Comparison of ENCODE assay signal across 8 cellular contexts in genomic region chr15:45279024-45279697, GRCh38.
A peak's percentile ranks its signal among the peaks of the same experiment; 100 is the strongest.
DNase-seq lines count a peak whose midpoint lies in the region; ATAC-seq and TF ChIP-seq lines count a peak whose summit lies in the region.

No MANE protein-coding gene starts in this region.

- ATAC-seq in GM19372 (IDR thresholded peaks at IDR 0.05; ENCODE audit: low read depth, unreplicated experiment) (peak; percentile 100), HG03521 (IDR thresholded peaks at IDR 0.05; ENCODE audit: unreplicated experiment) (peak; percentile 100)

- no peak for TF ChIP-seq CTCF in C4-2B (conservative IDR thresholded peaks at IDR 0.05)

- DNase-seq in NCI-H69 (lab: John Stamatoyannopoulos, UW) (peak; percentile 98), dedifferentiated amniotic fluid mesenchymal stem cell (ENCODE audit: extremely low spot score) (peak; percentile 98), left kidney (ENCODE audit: low read depth, low spot score) (peak; percentile 99)
- DNase-seq in activated CD4-positive, alpha-beta T cell treated with anti-CD3 and anti-CD28 coated beads, Interleukin-2, amount 50 U/mL, for 1 hour: peak; percentile 95
- DNase-seq in stimulated activated CD4-positive, alpha-beta T cell treated with anti-CD3 and anti-CD28 coated beads, Interleukin-1b, Interleukin-23, amount 100 ng/mL, for 48 hours: peak; percentile 96

- H3K27ac ChIP-seq in C4-2B: peak overlapping the region; percentile 93

Comparison
In these comparisons a context has a peak if more than half of its experiments do, and no peak if none do; other contexts are left out.
1. Peak in every context shown above with its lines: DNase-seq, ATAC-seq and H3K27ac ChIP-seq.